In the genomic region with DNA sequence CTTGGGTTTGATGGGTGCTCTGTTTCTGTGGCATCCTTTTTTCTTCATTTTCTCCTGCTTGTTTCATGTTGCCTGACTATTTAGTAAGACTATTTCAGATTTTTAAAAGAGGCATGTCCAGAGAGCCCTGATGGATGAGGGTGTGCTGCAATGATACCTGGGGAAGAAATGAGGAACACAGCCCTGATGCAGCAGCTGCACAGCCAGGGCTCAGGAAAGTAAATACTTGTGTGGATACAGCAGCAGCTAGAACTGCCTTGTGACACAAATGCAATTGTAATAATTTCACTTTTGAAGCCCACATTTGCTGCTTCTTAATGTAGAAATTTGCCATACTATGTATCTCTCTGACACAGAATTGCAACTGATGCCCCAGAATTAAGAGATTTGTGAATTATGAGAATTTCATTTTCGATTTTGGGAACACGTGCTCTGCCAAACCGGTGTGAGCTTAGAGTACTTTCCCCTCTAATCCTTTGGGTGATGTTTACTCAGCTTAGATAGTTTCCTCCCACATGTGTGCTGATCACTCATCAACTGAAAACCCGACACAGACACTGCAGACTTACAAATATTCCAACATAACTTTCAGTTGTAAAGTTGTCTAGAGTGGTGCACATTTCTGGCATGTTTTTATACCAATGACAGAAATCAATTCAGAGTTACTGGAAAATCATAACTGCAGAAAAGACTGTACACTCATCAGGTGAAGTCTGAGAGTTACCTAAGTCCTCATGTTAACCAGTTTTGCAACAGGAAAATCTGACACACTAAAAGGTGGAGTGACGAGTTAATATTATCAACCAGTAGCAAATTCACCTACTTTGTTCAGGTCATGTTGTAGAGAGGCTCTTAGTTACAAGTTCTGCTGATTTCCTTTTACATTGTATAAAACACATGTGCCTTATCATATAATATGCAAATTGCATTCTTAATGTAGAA, we compare ENCODE assay signal across 9 cellular contexts.
A peak's percentile ranks its signal among the peaks of the same experiment; 100 is the strongest.
DNase-seq lines count a peak whose midpoint lies in the region; ATAC-seq and TF ChIP-seq lines count a peak whose summit lies in the region.
"Had no signal": no experiment of that assay in that cellular context is flagged by ENCODE, and none has a peak within 500 bp of the region (broad histone marks: within the 10 kb centered on the region; RNA-seq: fewer than 3 reads in every experiment).

No MANE protein-coding gene starts in this region.

- H4K20me1 ChIP-seq in neural progenitor cell (ENCODE audit: low read depth) = no peaks in the 10 kb centered on the region

- ATAC-seq in HG03045 (IDR thresholded peaks at IDR 0.05; ENCODE audit: unreplicated experiment) = peak; percentile 81
- no peak for ATAC-seq in heart left ventricle

- H3K36me3 ChIP-seq in neural progenitor cell (no peaks in the 10 kb centered on the region), heart left ventricle (no peaks in the 10 kb centered on the region)

- H2AFZ ChIP-seq in neural progenitor cell (replicated peaks) = peak overlapping the region; percentile 87

- H3K79me2 ChIP-seq in neural progenitor cell (ENCODE audit: low read depth) = no peaks in the 10 kb centered on the region

- no peaks in the 10 kb centered on the region for H3K4me1 Mint-ChIP-seq in neural progenitor cell

- H3K9ac ChIP-seq in neural progenitor cell = no peak overlapping the region

- H3K9me3 ChIP-seq in neural progenitor cell (ENCODE audit: low read depth) (no peaks in the 10 kb centered on the region), heart left ventricle (peaks cover 0 to 5% (median 0%) of the 10 kb centered on the region in 12 donors)

- no peak overlapping the region for H3K4me2 ChIP-seq in neural progenitor cell

- no peaks in the 10 kb centered on the region for H3K27me3 ChIP-seq in neural progenitor cell
- no peaks in the 10 kb centered on the region for H3K27me3 ChIP-seq in heart left ventricle
- no peaks in the 10 kb centered on the region for H3K27me3 ChIP-seq in dorsolateral prefrontal cortex

- TF ChIP-seq POLR2A in heart left ventricle (IDR thresholded peaks at IDR 0.05) = no peak

- peak; percentile 17 for DNase-seq in NCI-H1436 (lab: John Stamatoyannopoulos, UW)
- DNase-seq in NCI-H1436 treated with DMSO at 0.1 percent for 48 hours (lab: John Stamatoyannopoulos, UW) = no peak
- DNase-seq in NCI-H510A (lab: John Stamatoyannopoulos, UW) = peak; percentile 58
- DNase-seq in neural progenitor cell (ENCODE audit: low spot score) = no peak
- DNase-seq in GOT3 (lab: John Stamatoyannopoulos, UW) = no peak
- no peak for DNase-seq in heart left ventricle
- no peak for DNase-seq in dorsolateral prefrontal cortex
- DNase-seq: 8988T had no signal

- WGBS in heart left ventricle, 4 donors = 47 to 64% (median 48%) methylated on average over 5 of the region's 5 CpGs

- no peaks in the 10 kb centered on the region for H3K36me3 Mint-ChIP-seq in neural progenitor cell

- peaks cover 5% of the 10 kb centered on the region for H3K27me3 Mint-ChIP-seq in neural progenitor cell (ENCODE audit: insufficient read depth, low read depth)

- H3K4me3 Mint-ChIP-seq in neural progenitor cell = no peak overlapping the region

- H3K4me1 ChIP-seq in neural progenitor cell (no peaks in the 10 kb centered on the region), heart left ventricle (no peaks in the 10 kb centered on the region)

- no peak overlapping the region for H3K27ac Mint-ChIP-seq in neural progenitor cell

- no peaks in the 10 kb centered on the region for H3F3A ChIP-seq in neural progenitor cell (ENCODE audit: low read depth)

- no peak for TF ChIP-seq CTCF in neural progenitor cell (IDR thresholded peaks at IDR 0.05)
- no peak for TF ChIP-seq CTCF in heart left ventricle (IDR thresholded peaks at IDR 0.05)
- TF ChIP-seq CTCF in dorsolateral prefrontal cortex (IDR thresholded peaks at IDR 0.05 in 54 of 56, conservative IDR thresholded peaks at IDR 0.05 in 2 of 56; ENCODE audit: low read depth in 1 of 56, partially characterized antibody in 56 of 56) = no peak

- intact Hi-C loops in heart left ventricle (cut with DNase I) = no loop called here
- intact Hi-C loops in dorsolateral prefrontal cortex (cut with DNase I) = no loop called here

- H3K9me3 Mint-ChIP-seq in neural progenitor cell = no peaks in the 10 kb centered on the region

- no peak overlapping the region for H3K4me3 ChIP-seq in neural progenitor cell
- no peak overlapping the region for H3K4me3 ChIP-seq in heart left ventricle
- H3K4me3 ChIP-seq in dorsolateral prefrontal cortex = no peak overlapping the region

- H3K27ac ChIP-seq in neural progenitor cell = no peak overlapping the region
- H3K27ac ChIP-seq in heart left ventricle = no peak overlapping the region
- H3K27ac ChIP-seq in dorsolateral prefrontal cortex = no peak overlapping the region

Comparison
In these comparisons a context has a peak if more than half of its experiments do, and no peak if none do; other contexts are left out.
1. DNase-seq: peak in NCI-H1436 (single experiment) and NCI-H510A (single experiment); none in NCI-H1436 treated with DMSO at 0.1 percent for 48 hours (single experiment), neural progenitor cell (single experiment), GOT3 (single experiment), heart left ventricle (0 of 5) and dorsolateral prefrontal cortex (0 of 10).